8 cellular contexts compared by ENCODE assay signal in the genomic region with DNA sequence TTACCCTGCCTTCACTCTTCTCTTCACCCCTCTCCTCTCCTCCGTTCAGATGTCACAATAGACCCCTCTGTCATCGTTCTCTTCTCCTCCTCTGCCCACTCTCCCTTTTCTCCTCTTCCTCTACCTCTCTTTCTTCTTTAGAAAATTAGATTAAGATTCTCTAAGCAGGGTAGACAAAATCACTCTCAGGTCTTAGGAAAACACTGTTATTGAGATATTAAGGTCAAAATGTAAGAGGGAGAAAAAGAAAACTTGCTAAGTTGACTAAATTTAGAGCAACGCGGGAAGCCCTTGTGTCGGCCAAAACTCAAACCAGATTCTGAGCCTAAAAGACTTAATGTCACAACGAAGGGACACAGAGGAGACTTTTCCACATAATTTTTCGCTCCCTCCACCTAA. TPM values are rescaled to one million over a fixed set of nuclear protein-coding genes. Genes with fewer than 3 reads are reported as not detected.
DNase-seq lines count a peak whose midpoint lies in the region; ATAC-seq, FAIRE-seq and TF ChIP-seq lines count a peak whose summit lies in the region.

No MANE protein-coding gene starts in this region.

- H3K27me3 ChIP-seq in CD8-positive, alpha-beta memory T cell (ENCODE audit: insufficient read depth, low read length, poor library complexity, severe bottlenecking), result peaks cover 31% of the 10 kb centered on the region
- H3K27me3 ChIP-seq in endothelial cell of umbilical vein (ENCODE audit: control insufficient read depth in 2 of 2, insufficient read depth in 2 of 2, low read length in 2 of 2) (peaks cover 8 to 23% of the 10 kb centered on the region in 2 experiments), ovary (no peaks in the 10 kb centered on the region)

- FAIRE-seq in endothelial cell of umbilical vein (lab: Jason Lieb, UNC), result no peak

- H3K9me3 ChIP-seq in CD8-positive, alpha-beta memory T cell (ENCODE audit: low read length), result no peaks in the 10 kb centered on the region
- H3K9me3 ChIP-seq in OCI-LY7 (ENCODE audit: low read length), result no peaks in the 10 kb centered on the region
- no peaks in the 10 kb centered on the region for H3K9me3 ChIP-seq in endothelial cell of umbilical vein (replicated peaks; ENCODE audit: control insufficient read depth, insufficient read depth, low read length)
- H3K9me3 ChIP-seq in ovary, result no peaks in the 10 kb centered on the region

- H3K9me1 ChIP-seq in endothelial cell of umbilical vein (replicated peaks; ENCODE audit: control insufficient read depth, extremely low read depth, insufficient read depth, low read length), result no peaks in the 10 kb centered on the region

- DNase-seq in CD8-positive, alpha-beta memory T cell, result no peak
- DNase-seq in OCI-LY7 (ENCODE audit: low spot score) (no peak), endothelial cell of umbilical vein (ENCODE audit: low read depth, low spot score) (no peak), ovary (no peak), DMS153 treated with DMSO at 0.1 percent for 48 hours (lab: John Stamatoyannopoulos, UW; ENCODE audit: unreplicated experiment) (no peak)

- POLR2A ChIA-PET in CD8-positive, alpha-beta memory T cell (lab: Charles Lee), result no interaction called here
- POLR2A ChIA-PET in OCI-LY7 (lab: Charles Lee), result no interaction called here
- POLR2A ChIA-PET in endothelial cell of umbilical vein (lab: Charles Lee), result interaction anchor here (0.5 kb wide), 1 partner anchor 22 kb away, joined by 5 read pairs; no protein-coding TSS in a partner anchor

- peaks cover 12 to 16% (median 14%) of the 10 kb centered on the region in 3 donors for H3K4me1 Mint-ChIP-seq in CD8-positive, alpha-beta memory T cell

- H3K79me2 ChIP-seq in OCI-LY7 (ENCODE audit: insufficient read depth, low read depth, low read length) (no peaks in the 10 kb centered on the region), endothelial cell of umbilical vein (ENCODE audit: control insufficient read depth, insufficient read depth, low read length) (no peaks in the 10 kb centered on the region)

- ATAC-seq in GM19463 (IDR thresholded peaks at IDR 0.05; ENCODE audit: unreplicated experiment) (no peak), HG02610 (IDR thresholded peaks at IDR 0.05; ENCODE audit: unreplicated experiment) (no peak), GM21825 (IDR thresholded peaks at IDR 0.05; ENCODE audit: unreplicated experiment) (no peak)

- H3K27ac ChIP-seq in CD8-positive, alpha-beta memory T cell (ENCODE audit: low read depth, low read length), result peak overlapping the region; percentile 1
- H3K27ac ChIP-seq in OCI-LY7 (ENCODE audit: low read depth, low read length, poor library complexity, severe bottlenecking), result no peak overlapping the region
- no peak overlapping the region for H3K27ac ChIP-seq in endothelial cell of umbilical vein (ENCODE audit: insufficient read depth, low read depth, low read length)
- peak overlapping the region in 1 of 2 donors; percentile 23 for H3K27ac ChIP-seq in ovary

- H3K27ac Mint-ChIP-seq in CD8-positive, alpha-beta memory T cell, result peak overlapping the region in 1 of 8 donors; percentile 55

- 10 to 13% (median 10%) methylated on average over 7 of the region's 7 CpGs for WGBS in ovary, 3 donors

- CTCF ChIA-PET in CD8-positive, alpha-beta memory T cell (lab: Charles Lee), result interaction anchor here (1.1 kb wide), 1 partner anchor 11 kb away, joined by 3 read pairs; no protein-coding TSS in a partner anchor
- CTCF ChIA-PET in OCI-LY7 (lab: Charles Lee; ENCODE audit: unreplicated experiment) (no interaction called here), endothelial cell of umbilical vein (lab: Charles Lee) (interaction anchor here (1.5 kb wide), 1 partner anchor 13 kb away, joined by 4 read pairs; no protein-coding TSS in a partner anchor)

- TF ChIP-seq POLR2A in endothelial cell of umbilical vein (IDR thresholded peaks at IDR 0.05; ENCODE audit: low read depth, low read length), result no peak
- TF ChIP-seq POLR2A in ovary (IDR thresholded peaks at IDR 0.05), result no peak

- peak overlapping the region; percentile 25; the same call in 1 of the 2 replicates for H3K4me2 ChIP-seq in OCI-LY7 (ENCODE audit: low read length)
- peak overlapping the region; percentile 98 for H3K4me2 ChIP-seq in endothelial cell of umbilical vein (ENCODE audit: insufficient read depth, low read length)

- H3K9me3 Mint-ChIP-seq in CD8-positive, alpha-beta memory T cell, result peaks cover 0 to 7% (median 4%) of the 10 kb centered on the region in 5 donors

- no peak for TF ChIP-seq EP300 in ovary (IDR thresholded peaks at IDR 0.05)

- H3K36me3 Mint-ChIP-seq in CD8-positive, alpha-beta memory T cell, result peaks cover 0 to 5% (median 4%) of the 10 kb centered on the region in 3 donors

- no peaks in the 10 kb centered on the region for H3K9me2 ChIP-seq in OCI-LY7 (ENCODE audit: insufficient read depth, low read length)

- dilution Hi-C loops in endothelial cell of umbilical vein (cut with MboI; ENCODE audit: extremely low pct_ligation_motif_present, low sequenced_read_pairs), result no loop called here

- intact Hi-C loops in OCI-LY7 (cut with micrococcal nuclease; ENCODE audit: unreplicated experiment), result no loop called here
- intact Hi-C loops in endothelial cell of umbilical vein (cut with micrococcal nuclease), result loop anchor here (1.0 to 5.0 kb wide), 5 partner anchors 8 to 318 kb away; partner anchors contain the start of gene POM121L2
- intact Hi-C loops in ovary (cut with DNase I), result no loop called here

- H3K9ac ChIP-seq in endothelial cell of umbilical vein (replicated peaks; ENCODE audit: extremely low read depth, insufficient read depth, low read length), result peak overlapping the region; percentile 60

- no TSS peak for BruUV-seq in OCI-LY7 (replicated peaks; lab: Mats Ljungman, UMichigan)
- BruUV-seq in endothelial cell of umbilical vein (replicated peaks; lab: Mats Ljungman, UMichigan), result no TSS peak

- H3K4me3 ChIP-seq in CD8-positive, alpha-beta memory T cell (ENCODE audit: low read length), result peak overlapping the region; percentile 29
- H3K4me3 ChIP-seq in OCI-LY7 (ENCODE audit: low read depth, low read length, poor library complexity, severe bottlenecking) (no peak overlapping the region), endothelial cell of umbilical vein (replicated peaks in 1 of 3; ENCODE audit: insufficient read depth in 1 of 3, low read depth in 1 of 3, low read length in 3 of 3) (peak overlapping the region; percentile 44 to 84 (median 82)), ovary (peak overlapping the region; percentile 38)

- no peak overlapping the region for H2AFZ ChIP-seq in OCI-LY7 (ENCODE audit: low read length)
- H2AFZ ChIP-seq in endothelial cell of umbilical vein (ENCODE audit: low read depth, low read length), result peak overlapping the region; percentile 99

- peak overlapping the region in 6 of 7 donors; percentile 23 to 78 (median 61) for H3K4me3 Mint-ChIP-seq in CD8-positive, alpha-beta memory T cell

- H3K4me1 ChIP-seq in CD8-positive, alpha-beta memory T cell (ENCODE audit: insufficient read depth, low read length), result no peaks in the 10 kb centered on the region
- H3K4me1 ChIP-seq in OCI-LY7 (ENCODE audit: insufficient read depth, low read length, poor library complexity, severe bottlenecking) (no peaks in the 10 kb centered on the region), endothelial cell of umbilical vein (ENCODE audit: control insufficient read depth, extremely low read depth, insufficient read depth, low read length) (peaks cover 7% of the 10 kb centered on the region), ovary (ENCODE audit: insufficient read depth) (peaks cover 3% of the 10 kb centered on the region)

- TF ChIP-seq CTCF in OCI-LY7 (conservative IDR thresholded peaks at IDR 0.05; ENCODE audit: low read length) (no peak), endothelial cell of umbilical vein (IDR thresholded peaks at IDR 0.05; ENCODE audit: extremely low read depth in 1 of 2, insufficient read depth in 1 of 2, low read depth in 1 of 2, low read length in 2 of 2) (no peak), ovary (IDR thresholded peaks at IDR 0.05) (no peak)

- no peaks in the 10 kb centered on the region for H4K20me1 ChIP-seq in OCI-LY7 (ENCODE audit: insufficient read depth, low read length)
- no peaks in the 10 kb centered on the region for H4K20me1 ChIP-seq in endothelial cell of umbilical vein (replicated peaks; ENCODE audit: control insufficient read depth, extremely low read depth, insufficient read depth, low read length)

- H3K36me3 ChIP-seq in CD8-positive, alpha-beta memory T cell (ENCODE audit: insufficient read depth, low read length), result no peaks in the 10 kb centered on the region
- H3K36me3 ChIP-seq in OCI-LY7 (ENCODE audit: insufficient read depth, low read length) (no peaks in the 10 kb centered on the region), endothelial cell of umbilical vein (ENCODE audit: control insufficient read depth in 2 of 2, extremely low read depth in 1 of 2, insufficient read depth in 2 of 2, low read length in 2 of 2) (no peaks in the 10 kb centered on the region), ovary (no peaks in the 10 kb centered on the region)

- H3K27me3 Mint-ChIP-seq in CD8-positive, alpha-beta memory T cell, result peaks cover 37 to 62% of the 10 kb centered on the region in 2 donors

TF ChIP-seq in endothelial cell of umbilical vein, 7 proteins besides CTCF, POLR2A, EP300 and RAD21 (continues in another document):
- no peak for TF ChIP-seq POLR2AphosphoS5 (IDR thresholded peaks at IDR 0.05; ENCODE audit: insufficient read depth, low read depth, low read length)
- TF ChIP-seq, protein P1, sequence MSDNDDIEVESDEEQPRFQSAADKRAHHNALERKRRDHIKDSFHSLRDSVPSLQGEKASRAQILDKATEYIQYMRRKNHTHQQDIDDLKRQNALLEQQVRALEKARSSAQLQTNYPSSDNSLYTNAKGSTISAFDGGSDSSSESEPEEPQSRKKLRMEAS (IDR thresholded peaks at IDR 0.05; ENCODE audit: insufficient read depth, insufficient read length), result no peak
- no peak for TF ChIP-seq GATA2 (IDR thresholded peaks at IDR 0.05; ENCODE audit: insufficient read depth, insufficient read length, low read depth, low read length)
- TF ChIP-seq EZH2 (IDR thresholded peaks at IDR 0.05; ENCODE audit: borderline replicate concordance, low read depth, low read length, severe bottlenecking), result no peak
- no peak for TF ChIP-seq MYC (IDR thresholded peaks at IDR 0.05; ENCODE audit: low read depth, low read length)

RNA-seq across cellular contexts. Expression of gene ZNF184, which starts 22.1 kb away (rescaled TPM):
- 10 to 100 TPM in 1 of 2 experiments, 1 to 10 TPM in 1; 9.7 to 10.0 TPM for total RNA-seq in CD8-positive, alpha-beta memory T cell
- 10.8 TPM for polyA plus RNA-seq in CD8-positive, alpha-beta memory T cell
- total RNA-seq in OCI-LY7 (2014; rRNA removed; shearing (Covaris generic)), result 18.6 and 20.6 TPM in 2 replicates
- total RNA-seq in OCI-LY7 (2022), result 17.7 and 23.6 TPM in 2 replicates
- 5.4 and 6.5 TPM in 2 replicates for total RNA-seq in endothelial cell of umbilical vein
- 1.4 and 1.6 TPM in 2 replicates for polyA plus RNA-seq in endothelial cell of umbilical vein
- polyA plus RNA-seq in endothelial cell of umbilical vein (2011; cell fraction: cytosol; rRNA removed), result 2.6 and 3.0 TPM in 2 replicates
- polyA plus RNA-seq in endothelial cell of umbilical vein (2011; cell fraction: nucleus; rRNA removed), result 3.1 and 4.1 TPM in 2 replicates
- polyA plus RNA-seq in endothelial cell of umbilical vein (2012), result 3.7 and 5.0 TPM in 2 replicates
- polyA minus RNA-seq in endothelial cell of umbilical vein, result 3.0 and 5.5 TPM in 2 replicates
- 3.2 TPM for polyA minus RNA-seq in endothelial cell of umbilical vein (2011; cell fraction: cytosol; rRNA and poly(A)+ RNA removed)
- 3.3 and 4.7 TPM in 2 replicates for polyA minus RNA-seq in endothelial cell of umbilical vein (2011; cell fraction: nucleus; rRNA and poly(A)+ RNA removed)
- total RNA-seq in ovary, result 10 to 100 TPM in 2 of 7 donors, 1 to 10 TPM in 5; 5.2 to 11.5 (median 8.3) TPM
- 1 to 10 TPM; 4.4 to 5.3 TPM for polyA plus RNA-seq in ovary
